12 cellular contexts compared by ENCODE assay signal in the genomic region with DNA sequence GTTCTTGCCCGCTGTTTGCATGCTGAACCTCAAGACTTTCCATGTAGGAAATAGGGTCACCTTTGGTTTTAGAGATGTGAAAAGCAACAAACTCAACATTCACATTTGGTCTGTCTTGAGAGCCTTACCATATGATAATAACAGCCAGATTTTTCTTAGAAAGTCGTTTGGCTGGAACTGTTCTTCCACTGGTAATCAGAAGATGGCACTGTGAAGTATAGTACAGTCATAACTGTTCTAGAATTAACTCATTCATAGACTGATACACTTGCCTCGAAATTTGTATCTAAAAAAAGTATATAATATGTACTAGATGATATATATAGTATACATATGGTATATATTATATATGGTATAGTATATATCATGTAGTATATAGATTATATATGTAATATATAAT. TPM values are rescaled to one million over a fixed set of nuclear protein-coding genes. Genes with fewer than 3 reads are reported as not detected.
DNase-seq lines count a peak whose midpoint lies in the region; ATAC-seq and TF ChIP-seq lines count a peak whose summit lies in the region.
"Had no signal": no experiment of that assay in that cellular context is flagged by ENCODE, and none has a peak within 500 bp of the region (broad histone marks: within the 10 kb centered on the region; RNA-seq: fewer than 3 reads in every experiment).

No MANE protein-coding gene starts in this region.

- ATAC-seq in HG02623 (IDR thresholded peaks at IDR 0.05; ENCODE audit: unreplicated experiment) (peak; percentile 75), HG03571 (IDR thresholded peaks at IDR 0.05; ENCODE audit: unreplicated experiment) (no peak), GM19035 (IDR thresholded peaks at IDR 0.05; ENCODE audit: unreplicated experiment) (no peak), heart right ventricle (no peak), GM18520 (IDR thresholded peaks at IDR 0.05; ENCODE audit: unreplicated experiment) (no peak)

- no peaks in the 10 kb centered on the region for H3K27me3 ChIP-seq in BE2C
- no peaks in the 10 kb centered on the region for H3K27me3 ChIP-seq in OCI-LY1 (ENCODE audit: insufficient read depth, low read length)
- no peaks in the 10 kb centered on the region for H3K27me3 ChIP-seq in heart right ventricle
- H3K27me3 ChIP-seq: ascending aorta had no signal

- no peak overlapping the region for H3K9ac ChIP-seq in OCI-LY1 (ENCODE audit: low read length)

- H4K20me1 ChIP-seq in OCI-LY1 (ENCODE audit: insufficient read depth, low read length), result no peaks in the 10 kb centered on the region

- TF ChIP-seq CTCF in BE2C (IDR thresholded peaks at IDR 0.05; ENCODE audit: low read depth, low read length) (peak; percentile 31), OCI-LY1 (IDR thresholded peaks at IDR 0.05; ENCODE audit: low read length) (peak; percentile 28; the same call in 1 of the 2 replicates), heart right ventricle (IDR thresholded peaks at IDR 0.05) (peak in 1 of 9 donors; percentile 9)

- intact Hi-C loops in heart right ventricle (cut with DNase I), result no loop called here

- H3F3A ChIP-seq in OCI-LY1 (ENCODE audit: insufficient read depth, low read length), result no peaks in the 10 kb centered on the region

- H3K4me3 ChIP-seq in BE2C (ENCODE audit: low read depth, low read length) (no peak overlapping the region), OCI-LY1 (ENCODE audit: low read depth, low read length, poor library complexity, severe bottlenecking) (no peak overlapping the region), heart right ventricle (no peak overlapping the region)
- H3K4me3 ChIP-seq: ascending aorta had no signal

- no peaks in the 10 kb centered on the region for H3K4me1 ChIP-seq in BE2C
- no peaks in the 10 kb centered on the region for H3K4me1 ChIP-seq in OCI-LY1 (ENCODE audit: insufficient read depth, low read length, severe bottlenecking)
- no peaks in the 10 kb centered on the region for H3K4me1 ChIP-seq in heart right ventricle
- H3K4me1 ChIP-seq: ascending aorta had no signal

- no peak overlapping the region for H3K4me2 ChIP-seq in OCI-LY1 (ENCODE audit: low read length)

- DNase-seq in BE2C (no peak), fibroblast of peridontal ligament (ENCODE audit: extremely low read depth) (peak; percentile 35), heart right ventricle (no peak)
- DNase-seq: CD4-positive, alpha-beta memory T cell; kidney glomerular epithelial cell; T-helper 9 cell had no signal

- H3K79me2 ChIP-seq in OCI-LY1 (ENCODE audit: insufficient read depth, low read length), result no peaks in the 10 kb centered on the region

- H3K9me3 ChIP-seq in BE2C (no peaks in the 10 kb centered on the region), OCI-LY1 (ENCODE audit: low read length) (no peaks in the 10 kb centered on the region), heart right ventricle (peaks cover 0 to 17% (median 0%) of the 10 kb centered on the region in 11 donors)
- H3K9me3 ChIP-seq: ascending aorta had no signal

- WGBS in heart right ventricle, 2 donors, result 38 to 44% methylated on average over 3 of the region's 3 CpGs

- no peak overlapping the region for H3K27ac ChIP-seq in OCI-LY1 (ENCODE audit: low read depth, low read length, poor library complexity, severe bottlenecking)
- no peak overlapping the region for H3K27ac ChIP-seq in heart right ventricle
- H3K27ac ChIP-seq: ascending aorta had no signal

- no peaks in the 10 kb centered on the region for H3K9me2 ChIP-seq in OCI-LY1 (ENCODE audit: low read depth, low read length)

- H2AFZ ChIP-seq in OCI-LY1 (ENCODE audit: low read length), result no peak overlapping the region

- H3K36me3 ChIP-seq in BE2C (no peaks in the 10 kb centered on the region), OCI-LY1 (ENCODE audit: insufficient read depth, low read length) (no peaks in the 10 kb centered on the region), heart right ventricle (no peaks in the 10 kb centered on the region)
- H3K36me3 ChIP-seq: ascending aorta had no signal

RNA-seq across cellular contexts. Expression of a gene that starts 12.3 kb away (rescaled TPM):
- 0.23 TPM for polyA plus RNA-seq in BE2C (2012; ENCODE audit: insufficient read depth, insufficient read length, low read depth)
- total RNA-seq in heart right ventricle, result under 1 TPM in 5 of 10 donors, not detected in 5; 0.07 to 0.45 (median 0.17) TPM
- polyA plus RNA-seq in heart right ventricle, result under 1 TPM in 1 of 2 donors, not detected in 1; 0.46 TPM
- total RNA-seq: CD4-positive, alpha-beta memory T cell had no signal
- polyA plus RNA-seq: CD4-positive, alpha-beta memory T cell had no signal
